ENCODE assay signal across 1 cellular context in the genomic region with DNA sequence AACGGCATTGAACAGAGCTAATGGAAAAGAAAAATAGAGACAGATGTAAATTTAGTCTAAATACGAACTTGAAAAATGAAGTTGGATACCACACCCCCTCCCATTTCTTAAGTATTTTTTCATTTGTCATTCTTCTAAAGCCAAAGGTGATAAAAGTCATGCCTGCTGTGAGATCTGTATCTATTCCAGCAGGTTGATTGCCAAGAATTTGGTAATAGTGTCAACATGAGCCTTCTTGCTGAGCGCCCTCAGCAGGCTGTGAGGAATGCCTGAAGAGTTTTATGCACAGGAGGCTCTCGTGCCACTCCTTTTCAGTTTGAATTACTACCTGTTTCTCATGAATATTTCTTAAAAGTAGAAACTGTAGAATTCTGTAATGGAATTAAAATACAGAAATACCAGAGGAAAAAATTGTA.
TF ChIP-seq lines count a peak whose summit lies in the region.

No MANE protein-coding gene starts in this region.

TF ChIP-seq in HEK293, 187 proteins besides CTCF, POLR2A, EP300 and RAD21 (continued from another document and continues in another):
- TF ChIP-seq, protein P1, sequence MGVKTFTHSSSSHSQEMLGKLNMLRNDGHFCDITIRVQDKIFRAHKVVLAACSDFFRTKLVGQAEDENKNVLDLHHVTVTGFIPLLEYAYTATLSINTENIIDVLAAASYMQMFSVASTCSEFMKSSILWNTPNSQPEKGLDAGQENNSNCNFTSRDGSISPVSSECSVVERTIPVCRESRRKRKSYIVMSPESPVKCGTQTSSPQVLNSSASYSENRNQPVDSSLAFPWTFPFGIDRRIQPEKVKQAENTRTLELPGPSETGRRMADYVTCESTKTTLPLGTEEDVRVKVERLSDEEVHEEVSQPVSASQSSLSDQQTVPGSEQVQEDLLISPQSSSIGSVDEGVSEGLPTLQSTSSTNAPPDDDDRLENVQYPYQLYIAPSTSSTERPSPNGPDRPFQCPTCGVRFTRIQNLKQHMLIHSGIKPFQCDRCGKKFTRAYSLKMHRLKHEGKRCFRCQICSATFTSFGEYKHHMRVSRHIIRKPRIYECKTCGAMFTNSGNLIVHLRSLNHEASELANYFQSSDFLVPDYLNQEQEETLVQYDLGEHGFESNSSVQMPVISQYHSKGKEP (tag by site-specific recombination; IDR thresholded peaks at IDR 0.05): no peak
- TF ChIP-seq, protein P2, sequence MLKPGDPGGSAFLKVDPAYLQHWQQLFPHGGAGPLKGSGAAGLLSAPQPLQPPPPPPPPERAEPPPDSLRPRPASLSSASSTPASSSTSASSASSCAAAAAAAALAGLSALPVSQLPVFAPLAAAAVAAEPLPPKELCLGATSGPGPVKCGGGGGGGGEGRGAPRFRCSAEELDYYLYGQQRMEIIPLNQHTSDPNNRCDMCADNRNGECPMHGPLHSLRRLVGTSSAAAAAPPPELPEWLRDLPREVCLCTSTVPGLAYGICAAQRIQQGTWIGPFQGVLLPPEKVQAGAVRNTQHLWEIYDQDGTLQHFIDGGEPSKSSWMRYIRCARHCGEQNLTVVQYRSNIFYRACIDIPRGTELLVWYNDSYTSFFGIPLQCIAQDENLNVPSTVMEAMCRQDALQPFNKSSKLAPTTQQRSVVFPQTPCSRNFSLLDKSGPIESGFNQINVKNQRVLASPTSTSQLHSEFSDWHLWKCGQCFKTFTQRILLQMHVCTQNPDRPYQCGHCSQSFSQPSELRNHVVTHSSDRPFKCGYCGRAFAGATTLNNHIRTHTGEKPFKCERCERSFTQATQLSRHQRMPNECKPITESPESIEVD (tag by site-specific recombination; IDR thresholded peaks at IDR 0.05): peak; percentile 60; the same call in 1 of the 2 replicates
- TF ChIP-seq ZNF707 (tag by site-specific recombination; IDR thresholded peaks at IDR 0.05) (no peak), KLF1 (tag by site-specific recombination; IDR thresholded peaks at IDR 0.05) (no peak), OSR2 (tag by site-specific recombination; IDR thresholded peaks at IDR 0.05) (peak; percentile 49; the same call in 1 of the 2 replicates), ZFP3 (tag by site-specific recombination; IDR thresholded peaks at IDR 0.05; ENCODE audit: low read depth) (no peak), ZNF670 (tag by site-specific recombination; IDR thresholded peaks at IDR 0.05; ENCODE audit: low read depth) (no peak), ZNF133 (tag by site-specific recombination; IDR thresholded peaks at IDR 0.05) (no peak), ZNF530 (tag by site-specific recombination; IDR thresholded peaks at IDR 0.05; ENCODE audit: low read depth) (no peak), ZNF23 (tag by site-specific recombination; IDR thresholded peaks at IDR 0.05; ENCODE audit: borderline replicate concordance) (no peak), BCL11A (tag by site-specific recombination; IDR thresholded peaks at IDR 0.05; ENCODE audit: low read depth) (no peak), ZBTB20 (tag by site-specific recombination; IDR thresholded peaks at IDR 0.05) (no peak), TRIM28 (IDR thresholded peaks at IDR 0.05; ENCODE audit: borderline replicate concordance, low read length) (no peak), ZNF433 (tag by site-specific recombination; IDR thresholded peaks at IDR 0.05; ENCODE audit: low read depth) (no peak), ZNF24 (tag by site-specific recombination; IDR thresholded peaks at IDR 0.05) (no peak), HOXA7 (CRISPR knock-in tag; IDR thresholded peaks at IDR 0.05; ENCODE audit: borderline replicate concordance) (no peak), ZNF785 (tag by site-specific recombination; IDR thresholded peaks at IDR 0.05) (no peak), ZSCAN23 (tag by site-specific recombination; IDR thresholded peaks at IDR 0.05) (no peak), ZNF19 (tag by site-specific recombination; IDR thresholded peaks at IDR 0.05; ENCODE audit: low read depth) (no peak), BCL11B (tag by site-specific recombination; IDR thresholded peaks at IDR 0.05; ENCODE audit: low read depth) (peak; percentile 47; the same call in 1 of the 2 replicates), ZFP69B (tag by site-specific recombination; IDR thresholded peaks at IDR 0.05) (no peak), ZNF660 (tag by site-specific recombination; IDR thresholded peaks at IDR 0.05) (peak; percentile 83), ZBTB8A (tag by site-specific recombination; IDR thresholded peaks at IDR 0.05) (peak; percentile 51; the same call in 1 of the 2 replicates), ZNF48 (tag by site-specific recombination; IDR thresholded peaks at IDR 0.05) (no peak), ZNF138 (tag by site-specific recombination; IDR thresholded peaks at IDR 0.05; ENCODE audit: borderline replicate concordance) (no peak), ZNF544 (tag by site-specific recombination; IDR thresholded peaks at IDR 0.05) (no peak), PRDM1 (tag by site-specific recombination; IDR thresholded peaks at IDR 0.05) (0 out of 2 replicates have a peak, but pooled peaks have one; percentile 3), EGR2 (tag by site-specific recombination; IDR thresholded peaks at IDR 0.05; ENCODE audit: low read depth) (no peak), ZNF501 (tag by site-specific recombination; IDR thresholded peaks at IDR 0.05) (no peak), ZNF791 (tag by site-specific recombination; IDR thresholded peaks at IDR 0.05) (no peak), ZNF335 (tag by site-specific recombination; conservative IDR thresholded peaks at IDR 0.05) (peak; percentile 39), MZF1 (tag by site-specific recombination; IDR thresholded peaks at IDR 0.05; ENCODE audit: borderline replicate concordance) (no peak), YY2 (tag by site-specific recombination; IDR thresholded peaks at IDR 0.05) (no peak), ZEB2 (tag by site-specific recombination; IDR thresholded peaks at IDR 0.05) (no peak), ZNF157 (tag by site-specific recombination; IDR thresholded peaks at IDR 0.05) (no peak), ZNF121 (tag by site-specific recombination; IDR thresholded peaks at IDR 0.05) (no peak), ZNF112 (tag by site-specific recombination; IDR thresholded peaks at IDR 0.05) (no peak), SP7 (tag by site-specific recombination; IDR thresholded peaks at IDR 0.05) (no peak), ZNF768 (tag by site-specific recombination; IDR thresholded peaks at IDR 0.05) (no peak), ZBTB17 (tag by site-specific recombination; IDR thresholded peaks at IDR 0.05) (no peak), FEZF1 (tag by site-specific recombination; IDR thresholded peaks at IDR 0.05) (0 out of 2 replicates have a peak, but pooled peaks have one; percentile 22), SP2 (tag by site-specific recombination; IDR thresholded peaks at IDR 0.05) (no peak), ZNF426 (tag by site-specific recombination; IDR thresholded peaks at IDR 0.05) (no peak), ZNF621 (tag by site-specific recombination; IDR thresholded peaks at IDR 0.05) (no peak), ZNF654 (tag by site-specific recombination; IDR thresholded peaks at IDR 0.05; ENCODE audit: low read depth) (peak; percentile 14; the same call in 1 of the 2 replicates), ZNF561 (tag by site-specific recombination; IDR thresholded peaks at IDR 0.05; ENCODE audit: borderline replicate concordance) (no peak), ZNF560 (tag by site-specific recombination; IDR thresholded peaks at IDR 0.05; ENCODE audit: borderline replicate concordance) (no peak)
- TF ChIP-seq, protein P3, sequence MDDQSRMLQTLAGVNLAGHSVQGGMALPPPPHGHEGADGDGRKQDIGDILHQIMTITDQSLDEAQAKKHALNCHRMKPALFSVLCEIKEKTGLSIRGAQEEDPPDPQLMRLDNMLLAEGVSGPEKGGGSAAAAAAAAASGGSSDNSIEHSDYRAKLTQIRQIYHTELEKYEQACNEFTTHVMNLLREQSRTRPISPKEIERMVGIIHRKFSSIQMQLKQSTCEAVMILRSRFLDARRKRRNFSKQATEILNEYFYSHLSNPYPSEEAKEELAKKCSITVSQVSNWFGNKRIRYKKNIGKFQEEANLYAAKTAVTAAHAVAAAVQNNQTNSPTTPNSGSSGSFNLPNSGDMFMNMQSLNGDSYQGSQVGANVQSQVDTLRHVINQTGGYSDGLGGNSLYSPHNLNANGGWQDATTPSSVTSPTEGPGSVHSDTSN (CRISPR knock-in tag; IDR thresholded peaks at IDR 0.05): no peak
- TF ChIP-seq, protein P4, sequence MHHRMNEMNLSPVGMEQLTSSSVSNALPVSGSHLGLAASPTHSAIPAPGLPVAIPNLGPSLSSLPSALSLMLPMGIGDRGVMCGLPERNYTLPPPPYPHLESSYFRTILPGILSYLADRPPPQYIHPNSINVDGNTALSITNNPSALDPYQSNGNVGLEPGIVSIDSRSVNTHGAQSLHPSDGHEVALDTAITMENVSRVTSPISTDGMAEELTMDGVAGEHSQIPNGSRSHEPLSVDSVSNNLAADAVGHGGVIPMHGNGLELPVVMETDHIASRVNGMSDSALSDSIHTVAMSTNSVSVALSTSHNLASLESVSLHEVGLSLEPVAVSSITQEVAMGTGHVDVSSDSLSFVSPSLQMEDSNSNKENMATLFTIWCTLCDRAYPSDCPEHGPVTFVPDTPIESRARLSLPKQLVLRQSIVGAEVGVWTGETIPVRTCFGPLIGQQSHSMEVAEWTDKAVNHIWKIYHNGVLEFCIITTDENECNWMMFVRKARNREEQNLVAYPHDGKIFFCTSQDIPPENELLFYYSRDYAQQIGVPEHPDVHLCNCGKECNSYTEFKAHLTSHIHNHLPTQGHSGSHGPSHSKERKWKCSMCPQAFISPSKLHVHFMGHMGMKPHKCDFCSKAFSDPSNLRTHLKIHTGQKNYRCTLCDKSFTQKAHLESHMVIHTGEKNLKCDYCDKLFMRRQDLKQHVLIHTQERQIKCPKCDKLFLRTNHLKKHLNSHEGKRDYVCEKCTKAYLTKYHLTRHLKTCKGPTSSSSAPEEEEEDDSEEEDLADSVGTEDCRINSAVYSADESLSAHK (tag by site-specific recombination; IDR thresholded peaks at IDR 0.05): no peak
- TF ChIP-seq, protein P5, sequence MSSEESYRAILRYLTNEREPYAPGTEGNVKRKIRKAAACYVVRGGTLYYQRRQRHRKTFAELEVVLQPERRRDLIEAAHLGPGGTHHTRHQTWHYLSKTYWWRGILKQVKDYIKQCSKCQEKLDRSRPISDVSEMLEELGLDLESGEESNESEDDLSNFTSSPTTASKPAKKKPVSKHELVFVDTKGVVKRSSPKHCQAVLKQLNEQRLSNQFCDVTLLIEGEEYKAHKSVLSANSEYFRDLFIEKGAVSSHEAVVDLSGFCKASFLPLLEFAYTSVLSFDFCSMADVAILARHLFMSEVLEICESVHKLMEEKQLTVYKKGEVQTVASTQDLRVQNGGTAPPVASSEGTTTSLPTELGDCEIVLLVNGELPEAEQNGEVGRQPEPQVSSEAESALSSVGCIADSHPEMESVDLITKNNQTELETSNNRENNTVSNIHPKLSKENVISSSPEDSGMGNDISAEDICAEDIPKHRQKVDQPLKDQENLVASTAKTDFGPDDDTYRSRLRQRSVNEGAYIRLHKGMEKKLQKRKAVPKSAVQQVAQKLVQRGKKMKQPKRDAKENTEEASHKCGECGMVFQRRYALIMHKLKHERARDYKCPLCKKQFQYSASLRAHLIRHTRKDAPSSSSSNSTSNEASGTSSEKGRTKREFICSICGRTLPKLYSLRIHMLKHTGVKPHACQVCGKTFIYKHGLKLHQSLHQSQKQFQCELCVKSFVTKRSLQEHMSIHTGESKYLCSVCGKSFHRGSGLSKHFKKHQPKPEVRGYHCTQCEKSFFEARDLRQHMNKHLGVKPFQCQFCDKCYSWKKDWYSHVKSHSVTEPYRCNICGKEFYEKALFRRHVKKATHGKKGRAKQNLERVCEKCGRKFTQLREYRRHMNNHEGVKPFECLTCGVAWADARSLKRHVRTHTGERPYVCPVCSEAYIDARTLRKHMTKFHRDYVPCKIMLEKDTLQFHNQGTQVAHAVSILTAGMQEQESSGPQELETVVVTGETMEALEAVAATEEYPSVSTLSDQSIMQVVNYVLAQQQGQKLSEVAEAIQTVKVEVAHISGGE (tag by site-specific recombination; conservative IDR thresholded peaks at IDR 0.05; ENCODE audit: low read depth): no peak
- TF ChIP-seq, protein P6, sequence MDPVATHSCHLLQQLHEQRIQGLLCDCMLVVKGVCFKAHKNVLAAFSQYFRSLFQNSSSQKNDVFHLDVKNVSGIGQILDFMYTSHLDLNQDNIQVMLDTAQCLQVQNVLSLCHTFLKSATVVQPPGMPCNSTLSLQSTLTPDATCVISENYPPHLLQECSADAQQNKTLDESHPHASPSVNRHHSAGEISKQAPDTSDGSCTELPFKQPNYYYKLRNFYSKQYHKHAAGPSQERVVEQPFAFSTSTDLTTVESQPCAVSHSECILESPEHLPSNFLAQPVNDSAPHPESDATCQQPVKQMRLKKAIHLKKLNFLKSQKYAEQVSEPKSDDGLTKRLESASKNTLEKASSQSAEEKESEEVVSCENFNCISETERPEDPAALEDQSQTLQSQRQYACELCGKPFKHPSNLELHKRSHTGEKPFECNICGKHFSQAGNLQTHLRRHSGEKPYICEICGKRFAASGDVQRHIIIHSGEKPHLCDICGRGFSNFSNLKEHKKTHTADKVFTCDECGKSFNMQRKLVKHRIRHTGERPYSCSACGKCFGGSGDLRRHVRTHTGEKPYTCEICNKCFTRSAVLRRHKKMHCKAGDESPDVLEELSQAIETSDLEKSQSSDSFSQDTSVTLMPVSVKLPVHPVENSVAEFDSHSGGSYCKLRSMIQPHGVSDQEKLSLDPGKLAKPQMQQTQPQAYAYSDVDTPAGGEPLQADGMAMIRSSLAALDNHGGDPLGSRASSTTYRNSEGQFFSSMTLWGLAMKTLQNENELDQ (tag by site-specific recombination; IDR thresholded peaks at IDR 0.05; ENCODE audit: low read depth): no peak
- TF ChIP-seq, protein P7, sequence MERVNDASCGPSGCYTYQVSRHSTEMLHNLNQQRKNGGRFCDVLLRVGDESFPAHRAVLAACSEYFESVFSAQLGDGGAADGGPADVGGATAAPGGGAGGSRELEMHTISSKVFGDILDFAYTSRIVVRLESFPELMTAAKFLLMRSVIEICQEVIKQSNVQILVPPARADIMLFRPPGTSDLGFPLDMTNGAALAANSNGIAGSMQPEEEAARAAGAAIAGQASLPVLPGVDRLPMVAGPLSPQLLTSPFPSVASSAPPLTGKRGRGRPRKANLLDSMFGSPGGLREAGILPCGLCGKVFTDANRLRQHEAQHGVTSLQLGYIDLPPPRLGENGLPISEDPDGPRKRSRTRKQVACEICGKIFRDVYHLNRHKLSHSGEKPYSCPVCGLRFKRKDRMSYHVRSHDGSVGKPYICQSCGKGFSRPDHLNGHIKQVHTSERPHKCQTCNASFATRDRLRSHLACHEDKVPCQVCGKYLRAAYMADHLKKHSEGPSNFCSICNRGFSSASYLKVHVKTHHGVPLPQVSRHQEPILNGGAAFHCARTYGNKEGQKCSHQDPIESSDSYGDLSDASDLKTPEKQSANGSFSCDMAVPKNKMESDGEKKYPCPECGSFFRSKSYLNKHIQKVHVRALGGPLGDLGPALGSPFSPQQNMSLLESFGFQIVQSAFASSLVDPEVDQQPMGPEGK (tag by site-specific recombination; IDR thresholded peaks at IDR 0.05): no peak
